9 cellular contexts compared by ENCODE assay signal in the genomic region with DNA sequence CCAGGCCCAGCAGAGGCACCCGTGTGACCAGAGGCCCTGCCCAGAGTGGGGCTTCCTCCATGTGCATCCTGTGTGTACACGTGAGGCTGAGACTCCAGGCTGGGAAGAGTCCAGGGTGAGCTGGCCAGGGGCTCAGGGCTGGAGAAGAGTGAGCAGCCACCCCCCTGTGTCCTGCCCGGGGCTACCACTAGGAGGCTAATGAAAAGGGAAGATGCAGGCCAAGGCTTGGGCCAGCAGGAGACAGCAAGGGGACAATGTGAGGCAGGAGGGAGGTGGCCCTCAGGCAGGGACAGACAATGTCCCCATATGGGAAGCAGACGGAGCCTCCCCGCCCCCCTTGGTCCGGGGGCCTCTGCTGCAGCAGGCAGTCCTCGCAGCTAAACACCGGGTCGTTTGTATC.
DNase-seq lines count a peak whose midpoint lies in the region; ATAC-seq, FAIRE-seq and TF ChIP-seq lines count a peak whose summit lies in the region.
"Had no signal": no experiment of that assay in that cellular context is flagged by ENCODE, and none has a peak within 500 bp of the region (broad histone marks: within the 10 kb centered on the region; RNA-seq: fewer than 3 reads in every experiment).

No MANE protein-coding gene starts in this region.

- peak; percentile 41 for TF ChIP-seq CTCF in A549 (IDR thresholded peaks at IDR 0.05)
- TF ChIP-seq CTCF in GM10266 (IDR thresholded peaks at IDR 0.05; ENCODE audit: control insufficient read depth, insufficient read depth, low read depth, missing control alignments), result peak; percentile 26
- TF ChIP-seq CTCF in PC-9 (conservative IDR thresholded peaks at IDR 0.05), result peak; percentile 38; the same call in 1 of the 2 replicates
- TF ChIP-seq CTCF in foreskin fibroblast (IDR thresholded peaks at IDR 0.05; ENCODE audit: low read depth, low read length), result peak; percentile 44

- H3K79me2 ChIP-seq in PC-9 (ENCODE audit: low read depth), result no peaks in the 10 kb centered on the region

- peaks cover 73% of the 10 kb centered on the region for H3K27me3 ChIP-seq in PC-9 (ENCODE audit: insufficient read depth, low read depth)

- no peaks in the 10 kb centered on the region for H3F3A ChIP-seq in PC-9 (ENCODE audit: insufficient read depth, low read depth)

- H3K4me3 ChIP-seq in A549 (no peak overlapping the region), PC-9 (no peak overlapping the region), foreskin fibroblast (ENCODE audit: low read depth in 1 of 2, low read length in 2 of 2) (no peak overlapping the region)
- H3K4me3 ChIP-seq: spleen had no signal

- TF ChIP-seq EP300 in A549 (IDR thresholded peaks at IDR 0.05), result no peak

- H4K20me1 ChIP-seq in PC-9 (ENCODE audit: insufficient read depth), result no peaks in the 10 kb centered on the region

- WGBS in A549 (ENCODE audit: missing lambda C conversion rate), result 19% methylated on average over 9 of the region's 9 CpGs

- no peaks in the 10 kb centered on the region for H3K9me2 ChIP-seq in PC-9 (ENCODE audit: insufficient read depth)

- intact Hi-C loops in PC-9 (cut with micrococcal nuclease; ENCODE audit: unreplicated experiment), result no loop called here

- H3K9me3 ChIP-seq in A549, result no peaks in the 10 kb centered on the region
- H3K9me3 ChIP-seq in PC-9 (ENCODE audit: insufficient read depth, low read depth), result no peaks in the 10 kb centered on the region
- H3K9me3 ChIP-seq: spleen had no signal

- peak in 1 of 2 experiments; percentile 41; a peak in 2 of 5 replicates for TF ChIP-seq RAD21 in A549 (conservative IDR thresholded peaks at IDR 0.05 in 1 of 2, IDR thresholded peaks at IDR 0.05 in 1 of 2)

- no peak for FAIRE-seq in A549 (lab: Jason Lieb, UNC)

- no TSS peak for BruUV-seq in PC-9 (replicated peaks; lab: Mats Ljungman, UMichigan)

- POLR2A ChIA-PET in A549 (lab: Yijun Ruan, JAX), result no interaction called here
- POLR2A ChIA-PET in PC-9 (lab: Charles Lee; ENCODE audit: unreplicated experiment), result no interaction called here

- H2AFZ ChIP-seq in PC-9, result no peak overlapping the region

- H3K4me1 ChIP-seq in A549 (no peaks in the 10 kb centered on the region), PC-9 (replicated peaks; ENCODE audit: insufficient read depth) (no peaks in the 10 kb centered on the region)
- H3K4me1 ChIP-seq: spleen had no signal

- no peak overlapping the region for H3K4me2 ChIP-seq in A549
- H3K4me2 ChIP-seq in PC-9, result no peak overlapping the region

- H3K27ac ChIP-seq in A549, result no peak overlapping the region
- H3K27ac ChIP-seq in PC-9, result no peak overlapping the region
- H3K27ac ChIP-seq: spleen had no signal

- H3K36me3 ChIP-seq in PC-9 (ENCODE audit: low read depth), result no peaks in the 10 kb centered on the region
- H3K36me3 ChIP-seq: spleen had no signal

- DNase-seq in A549 (ENCODE audit: low read depth in 1 of 2, low spot score in 1 of 2) (peak; percentile 62 to 67), GM10266 (ENCODE audit: extremely low spot score) (no peak), PC-9 (peak in 1 of 2 experiments; percentile 1), foreskin fibroblast (no peak), foreskin melanocyte (no peak)
- DNase-seq: spleen had no signal

- CTCF ChIA-PET in A549 (lab: Yijun Ruan, JAX), result interaction anchor here (0.6 to 5.4 kb wide), 8 partner anchors 13 to 236 kb away, joined by 3 to 30 read pairs (median 4); a partner anchor contains a TSS
- CTCF ChIA-PET in PC-9 (lab: Charles Lee), result interaction anchor here (0.8 kb wide), 1 partner anchor 240 kb away, joined by 4 read pairs; no protein-coding TSS in a partner anchor

- peak; percentile 85 to 98 for ATAC-seq in A549
- ATAC-seq in HG02678 (IDR thresholded peaks at IDR 0.05; ENCODE audit: unreplicated experiment), result no peak
- ATAC-seq in GM19035 (IDR thresholded peaks at IDR 0.05; ENCODE audit: unreplicated experiment), result no peak
- no peak for ATAC-seq in HG03442 (IDR thresholded peaks at IDR 0.05; ENCODE audit: unreplicated experiment)

- no peak for TF ChIP-seq POLR2A in A549 (IDR thresholded peaks at IDR 0.05; ENCODE audit: low read length)

TF ChIP-seq in A549, 52 proteins besides CTCF, POLR2A, EP300 and RAD21:
- TF ChIP-seq NPAS2 (CRISPR knock-in tag; IDR thresholded peaks at IDR 0.05; ENCODE audit: borderline replicate concordance) (no peak), CEBPB (IDR thresholded peaks at IDR 0.05) (no peak), SMC3 (IDR thresholded peaks at IDR 0.05) (peak; percentile 33; the same call in 1 of the 3 replicates), KDM5A (IDR thresholded peaks at IDR 0.05) (no peak)

Comparison
In these comparisons a context has a peak if more than half of its experiments do, and no peak if none do; other contexts are left out.
1. ATAC-seq: peak in A549 (2 of 2); none in HG02678 (single experiment), GM19035 (single experiment) and HG03442 (single experiment).
2. DNase-seq: peak in A549 (2 of 2); none in GM10266 (single experiment), foreskin fibroblast (0 of 2) and foreskin melanocyte (single experiment).
3. Peak in every context shown above with its lines, with median percentiles within 50 percentile points of each other: CTCF ChIP-seq.